ENCODE assay signal across 8 cellular contexts in genomic region chr10:97731346-97732051, GRCh38. TPM values are rescaled to one million over a fixed set of nuclear protein-coding genes. Genes with fewer than 3 reads are reported as not detected.
A peak's percentile ranks its signal among the peaks of the same experiment; 100 is the strongest.
DNase-seq lines count a peak whose midpoint lies in the region; ATAC-seq lines count a peak whose summit lies in the region.

No MANE protein-coding gene starts in this region.

- DNase-seq in Daoy (ENCODE audit: low read depth) (peak; percentile 71), LoVo (ENCODE audit: low spot score) (peak; percentile 77), SHP77 treated with DMSO at 0.1 percent for 48 hours (lab: John Stamatoyannopoulos, UW) (peak; percentile 33), left cardiac atrium (peak; percentile 66), renal cortical epithelial cell (ENCODE audit: low read depth) (peak; percentile 66), NK-92 (lab: John Stamatoyannopoulos, UW; ENCODE audit: unreplicated experiment) (no peak)
- peak; percentile 59 for DNase-seq in activated naive CD8-positive, alpha-beta T cell treated with anti-CD3 and anti-CD28 coated beads, Interleukin-2, amount 50 U/mL, for 24 hours

- intact Hi-C loops in left cardiac atrium (cut with DNase I) = loop anchor here (1.0 to 5.0 kb wide), 4 partner anchors 23 to 57 kb away; no protein-coding TSS in a partner anchor

- H3K27me3 Mint-ChIP-seq in activated naive CD8-positive, alpha-beta T cell treated with anti-CD3 and anti-CD28 coated beads, Interleukin-2, amount 50 U/mL, for 24 hours = peaks cover 6% of the 10 kb centered on the region

- peaks cover 6% of the 10 kb centered on the region for H3K9me3 Mint-ChIP-seq in activated naive CD8-positive, alpha-beta T cell treated with anti-CD3 and anti-CD28 coated beads, Interleukin-2, amount 50 U/mL, for 24 hours

- peaks cover under 1% of the 10 kb centered on the region for H3K36me3 Mint-ChIP-seq in activated naive CD8-positive, alpha-beta T cell treated with anti-CD3 and anti-CD28 coated beads, Interleukin-2, amount 50 U/mL, for 24 hours (ENCODE audit: low read depth)

- no peak overlapping the region for H3K27ac Mint-ChIP-seq in activated naive CD8-positive, alpha-beta T cell treated with anti-CD3 and anti-CD28 coated beads, Interleukin-2, amount 50 U/mL, for 24 hours

- peak; percentile 69 for ATAC-seq in activated naive CD8-positive, alpha-beta T cell treated with anti-CD3 and anti-CD28 coated beads, Interleukin-2, amount 50 U/mL, for 24 hours
- ATAC-seq in left cardiac atrium = peak; percentile 61 to 79
- no peak for ATAC-seq in GM19395 (IDR thresholded peaks at IDR 0.05; ENCODE audit: unreplicated experiment)

- H3K4me3 Mint-ChIP-seq in activated naive CD8-positive, alpha-beta T cell treated with anti-CD3 and anti-CD28 coated beads, Interleukin-2, amount 50 U/mL, for 24 hours = no peak overlapping the region

- peaks cover 9% of the 10 kb centered on the region for H3K4me1 Mint-ChIP-seq in activated naive CD8-positive, alpha-beta T cell treated with anti-CD3 and anti-CD28 coated beads, Interleukin-2, amount 50 U/mL, for 24 hours

RNA-seq across cellular contexts. Expression of gene ZFYVE27, which starts 5.4 kb away (rescaled TPM):
- 12.3 and 15.1 TPM in 2 replicates for total RNA-seq in Daoy (2014; rRNA removed; shearing (Covaris generic))
- total RNA-seq in left cardiac atrium = 10 to 100 TPM; 15.7 to 19.5 TPM
- 34.9 and 37.5 TPM in 2 replicates for total RNA-seq in renal cortical epithelial cell

RNA-seq across cellular contexts. Expression of gene MARVELD1, which starts 18.0 kb away (rescaled TPM):
- total RNA-seq in Daoy (2014; rRNA removed; shearing (Covaris generic)) = 9.9 and 16.8 TPM in 2 replicates
- total RNA-seq in left cardiac atrium (10 to 100 TPM; 16.3 to 17.4 TPM), renal cortical epithelial cell (17.5 and 19.3 TPM in 2 replicates)

RNA-seq across cellular contexts. Expression of gene SFRP5, which starts 40.3 kb away (rescaled TPM):
- 3.0 and 6.7 TPM in 2 replicates for total RNA-seq in Daoy (2014; rRNA removed; shearing (Covaris generic))
- total RNA-seq in left cardiac atrium (10 to 100 TPM; 38.9 to 83.6 TPM), renal cortical epithelial cell (0.17 and 0.60 TPM in 2 replicates)

RNA-seq across cellular contexts. Expression of gene AVPI1, which starts 44.5 kb away (rescaled TPM):
- 4.4 and 5.7 TPM in 2 replicates for total RNA-seq in Daoy (2014; rRNA removed; shearing (Covaris generic))
- total RNA-seq in left cardiac atrium (10 to 100 TPM; 13.2 to 16.3 TPM), renal cortical epithelial cell (7.5 and 8.2 TPM in 2 replicates)
